In the genomic region with DNA sequence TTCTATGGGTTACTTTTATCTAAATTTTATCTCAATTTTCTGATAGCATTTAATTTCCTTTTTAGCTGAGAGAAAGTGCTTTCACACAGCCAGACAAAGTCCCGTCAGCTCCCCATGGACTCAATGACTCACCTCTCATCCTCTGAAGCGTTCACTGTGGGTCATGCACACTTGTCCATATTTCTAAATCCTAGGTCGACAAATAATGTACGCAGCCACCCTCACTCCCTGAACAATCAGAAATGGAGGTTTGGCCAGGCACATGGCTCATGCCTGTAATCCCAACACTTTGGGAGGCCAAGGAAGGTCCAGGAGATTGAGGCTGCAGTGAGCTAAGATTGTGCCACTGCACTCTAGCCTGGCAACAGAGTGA, we compare ENCODE assay signal across 15 cellular contexts. TPM values are rescaled to one million over a fixed set of nuclear protein-coding genes. Genes with fewer than 3 reads are reported as not detected.
"Had no signal": no experiment of that assay in that cellular context is flagged by ENCODE, and none has a peak within 500 bp of the region (broad histone marks: within the 10 kb centered on the region; RNA-seq: fewer than 3 reads in every experiment).

No MANE protein-coding gene starts in this region.

- DNase-seq: activated CD4-positive, alpha-beta memory T cell treated with anti-CD3 and anti-CD28 coated beads for 36 hours; activated CD4-positive, alpha-beta T cell treated with anti-CD3 and anti-CD28 coated beads for 1 hour; activated CD8-positive, alpha-beta memory T cell treated with anti-CD3 and anti-CD28 coated beads, Interleukin-2, amount 10 ng/mL, durations not matched to agents 7 days and 5 days; activated naive CD4-positive, alpha-beta T cell treated with anti-CD3 and anti-CD28 coated beads for 36 hours; activated T-cell treated with anti-CD3 and anti-CD28 coated beads, Interleukin-2, amount 50 U/mL, for 1 hour; dermis blood vessel endothelial cell; effector memory CD8-positive, alpha-beta T cell; head of caudate nucleus; nephron progenitor cell; stimulated activated CD4-positive, alpha-beta T cell treated with anti-CD3 and anti-CD28 coated beads, Interleukin-1b, Interleukin-23, amount 100 ng/mL, for 48 hours; stimulated activated naive B cell treated with anti-CD40 and anti-IgM and Interleukin-4, amounts not matched to agents 10 μg/mL and 1 μg/mL and 100 μg/mL, for 72 hours; T-helper 9 cell; thyroid gland had no signal

- H3K27me3 ChIP-seq: ascending aorta, thyroid gland had no signal

- H3K4me3 ChIP-seq: ascending aorta, prostate gland, thyroid gland had no signal

- H3K27ac ChIP-seq: ascending aorta, prostate gland, thyroid gland had no signal

- H3K9me3 ChIP-seq: ascending aorta, prostate gland, thyroid gland had no signal

- H3K4me1 ChIP-seq: ascending aorta, prostate gland had no signal

- H3K36me3 ChIP-seq: ascending aorta, prostate gland, thyroid gland had no signal

RNA-seq across cellular contexts. Expression of a gene that starts 42.4 kb away (rescaled TPM):
- total RNA-seq: ascending aorta had no signal
